ENCODE assay signal across 10 cellular contexts in genomic region chr1:144556072-144556471, GRCh38. TPM values are rescaled to one million over a fixed set of nuclear protein-coding genes. Genes with fewer than 3 reads are reported as not detected.
"Had no signal": no experiment of that assay in that cellular context is flagged by ENCODE, and none has a peak within 500 bp of the region (broad histone marks: within the 10 kb centered on the region; RNA-seq: fewer than 3 reads in every experiment).

No MANE protein-coding gene starts in this region.

RNA-seq across cellular contexts. Expression of gene PPIAL4F, which starts 36.6 kb away (rescaled TPM):
- total RNA-seq: HT-29; LHCN-M2; MCF 10A; NCI-H460; PC-9; Peyer's patch; Right ventricle myocardium inferior; RPMI7951; SJCRH30; T-helper 1 cell treated with Interleukin-12 subunit alpha and Interleukin-12 subunit beta and Interleukin-4 antibody, amounts not matched to agents 30 ng/mL and 1 ng/mL, for 36 hours had no signal
